1 cellular context compared by ENCODE assay signal in the genomic region with DNA sequence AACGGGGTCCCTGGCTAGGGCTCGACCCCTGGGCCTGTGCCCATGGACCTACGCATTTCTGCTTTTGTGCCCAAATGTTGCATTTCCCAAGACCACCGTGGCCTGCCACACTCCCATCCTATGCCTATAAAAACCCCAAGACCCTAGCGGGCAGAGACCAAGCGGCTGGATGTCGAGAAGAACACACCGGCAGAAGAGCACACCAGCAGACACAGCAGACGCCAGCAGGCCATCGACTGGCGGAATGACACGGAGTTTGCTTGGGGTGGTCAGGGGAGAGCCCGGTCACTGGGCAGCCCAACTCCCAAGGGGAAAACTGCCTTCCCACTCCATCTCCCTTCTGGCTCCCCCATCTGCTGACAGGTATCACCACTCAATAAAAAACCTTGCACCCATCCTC.
TF ChIP-seq lines count a peak whose summit lies in the region.

No MANE protein-coding gene starts in this region.

TF ChIP-seq in IMR-90, 13 proteins besides CTCF, POLR2A, EP300 and RAD21:
- TF ChIP-seq NFE2L2 (IDR thresholded peaks at IDR 0.05; ENCODE audit: low read depth, low read length) (no peak), RFX5 (IDR thresholded peaks at IDR 0.05; ENCODE audit: low read depth, low read length) (no peak), MAFK (IDR thresholded peaks at IDR 0.05; ENCODE audit: low read depth, low read length) (no peak), CEBPB (IDR thresholded peaks at IDR 0.05; ENCODE audit: low read depth, low read length) (no peak), BHLHE40 (IDR thresholded peaks at IDR 0.05; ENCODE audit: low read depth, low read length) (no peak), MAZ (IDR thresholded peaks at IDR 0.05; ENCODE audit: borderline replicate concordance, low read depth, low read length) (no peak), MXI1 (IDR thresholded peaks at IDR 0.05; ENCODE audit: borderline replicate concordance, low read depth, low read length) (no peak), RCOR1 (IDR thresholded peaks at IDR 0.05; ENCODE audit: insufficient replicate concordance, low read length) (no peak)
- TF ChIP-seq, protein P1, sequence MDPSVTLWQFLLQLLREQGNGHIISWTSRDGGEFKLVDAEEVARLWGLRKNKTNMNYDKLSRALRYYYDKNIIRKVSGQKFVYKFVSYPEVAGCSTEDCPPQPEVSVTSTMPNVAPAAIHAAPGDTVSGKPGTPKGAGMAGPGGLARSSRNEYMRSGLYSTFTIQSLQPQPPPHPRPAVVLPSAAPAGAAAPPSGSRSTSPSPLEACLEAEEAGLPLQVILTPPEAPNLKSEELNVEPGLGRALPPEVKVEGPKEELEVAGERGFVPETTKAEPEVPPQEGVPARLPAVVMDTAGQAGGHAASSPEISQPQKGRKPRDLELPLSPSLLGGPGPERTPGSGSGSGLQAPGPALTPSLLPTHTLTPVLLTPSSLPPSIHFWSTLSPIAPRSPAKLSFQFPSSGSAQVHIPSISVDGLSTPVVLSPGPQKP (IDR thresholded peaks at IDR 0.05; ENCODE audit: borderline replicate concordance, low read depth, low read length): no peak
